1 cellular context compared by ENCODE assay signal in genomic region chr10:89701238-89702120, GRCh38.
TF ChIP-seq lines count a peak whose summit lies in the region.

KIF20B (plus strand) TSS chr10:89701590; CDS start chr10:89705295, 3,705 bp downstream.

TF ChIP-seq in GM12878, 131 proteins besides CTCF, POLR2A, EP300 and RAD21 (continued from another document and continues in another):
- TF ChIP-seq MTA2 (IDR thresholded peaks at IDR 0.05; ENCODE audit: low read depth) (0 out of 2 replicates have a peak, but pooled peaks have one; percentile 45), FOXM1 (IDR thresholded peaks at IDR 0.05; ENCODE audit: low read depth, low read length) (peak; percentile 91), CREM (IDR thresholded peaks at IDR 0.05; ENCODE audit: low read depth) (peak; percentile 57), ZSCAN29 (IDR thresholded peaks at IDR 0.05) (no peak), LARP7 (IDR thresholded peaks at IDR 0.05) (no peak), RUNX3 (IDR thresholded peaks at IDR 0.05; ENCODE audit: low read length) (peak; percentile 53; the same call in 1 of the 2 replicates), IKZF1 (conservative IDR thresholded peaks at IDR 0.05) (peak; percentile 75), ZNF217 (IDR thresholded peaks at IDR 0.05) (no peak), ATF2 (IDR thresholded peaks at IDR 0.05; ENCODE audit: low read length) (no peak), ESRRA (IDR thresholded peaks at IDR 0.05; ENCODE audit: low read length) (no peak), RELA (IDR thresholded peaks at IDR 0.05; ENCODE audit: borderline replicate concordance, partially characterized antibody) (peak; percentile 48), CEBPZ (IDR thresholded peaks at IDR 0.05; ENCODE audit: low read depth, low read length) (no peak), KAT2A (conservative IDR thresholded peaks at IDR 0.05; ENCODE audit: control insufficient read depth, low read depth, low read length) (no peak), TCF7 (IDR thresholded peaks at IDR 0.05; ENCODE audit: borderline replicate concordance) (no peak), TAF1 (IDR thresholded peaks at IDR 0.05; ENCODE audit: borderline replicate concordance, low read depth, low read length) (peak; percentile 81), MXI1 (IDR thresholded peaks at IDR 0.05; ENCODE audit: low read depth, low read length) (peak; percentile 98), RCOR1 (conservative IDR thresholded peaks at IDR 0.05; ENCODE audit: low read depth, low read length) (0 out of 2 replicates have a peak, but pooled peaks have one; percentile 35), SMAD1 (IDR thresholded peaks at IDR 0.05; ENCODE audit: low read depth, partially characterized antibody) (no peak), ZNF592 (IDR thresholded peaks at IDR 0.05) (no peak), NR2C2 (IDR thresholded peaks at IDR 0.05; ENCODE audit: borderline replicate concordance, control insufficient read depth, insufficient read length, low read depth) (no peak), CBX3 (IDR thresholded peaks at IDR 0.05; ENCODE audit: borderline replicate concordance, low read depth) (no peak), TARDBP (IDR thresholded peaks at IDR 0.05; ENCODE audit: borderline replicate concordance) (peak; percentile 31; the same call in 1 of the 2 replicates), STAT1 (conservative IDR thresholded peaks at IDR 0.05) (no peak), NR2F1 (conservative IDR thresholded peaks at IDR 0.05) (peak; percentile 47; the same call in 1 of the 2 replicates), CREB1 (IDR thresholded peaks at IDR 0.05; ENCODE audit: low read depth) (peak; percentile 73; the same call in 1 of the 2 replicates), SP1 (IDR thresholded peaks at IDR 0.05; ENCODE audit: low read depth, low read length) (peak; percentile 81), YBX1 (IDR thresholded peaks at IDR 0.05) (no peak), NBN (IDR thresholded peaks at IDR 0.05) (peak; percentile 91), ELK1 (IDR thresholded peaks at IDR 0.05; ENCODE audit: low read depth, low read length) (peak; percentile 86), HDGF (IDR thresholded peaks at IDR 0.05) (peak; percentile 83), MYB (IDR thresholded peaks at IDR 0.05; ENCODE audit: borderline replicate concordance, low read depth, low read length) (no peak), IRF3 (IDR thresholded peaks at IDR 0.05) (peak; percentile 60), CHD4 (IDR thresholded peaks at IDR 0.05) (no peak), KLF5 (IDR thresholded peaks at IDR 0.05; ENCODE audit: partially characterized antibody) (peak; percentile 61), SMC3 (IDR thresholded peaks at IDR 0.05; ENCODE audit: borderline replicate concordance, low read length) (no peak), STAT3 (IDR thresholded peaks at IDR 0.05; ENCODE audit: low read depth, low read length) (no peak), NRF1 (conservative IDR thresholded peaks at IDR 0.05; ENCODE audit: low read depth, low read length) (no peak), PML (IDR thresholded peaks at IDR 0.05; ENCODE audit: low read length) (peak; percentile 87)
- TF ChIP-seq, protein P1, sequence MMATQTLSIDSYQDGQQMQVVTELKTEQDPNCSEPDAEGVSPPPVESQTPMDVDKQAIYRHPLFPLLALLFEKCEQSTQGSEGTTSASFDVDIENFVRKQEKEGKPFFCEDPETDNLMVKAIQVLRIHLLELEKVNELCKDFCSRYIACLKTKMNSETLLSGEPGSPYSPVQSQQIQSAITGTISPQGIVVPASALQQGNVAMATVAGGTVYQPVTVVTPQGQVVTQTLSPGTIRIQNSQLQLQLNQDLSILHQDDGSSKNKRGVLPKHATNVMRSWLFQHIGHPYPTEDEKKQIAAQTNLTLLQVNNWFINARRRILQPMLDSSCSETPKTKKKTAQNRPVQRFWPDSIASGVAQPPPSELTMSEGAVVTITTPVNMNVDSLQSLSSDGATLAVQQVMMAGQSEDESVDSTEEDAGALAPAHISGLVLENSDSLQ (IDR thresholded peaks at IDR 0.05): peak; percentile 88
- TF ChIP-seq, protein P2, sequence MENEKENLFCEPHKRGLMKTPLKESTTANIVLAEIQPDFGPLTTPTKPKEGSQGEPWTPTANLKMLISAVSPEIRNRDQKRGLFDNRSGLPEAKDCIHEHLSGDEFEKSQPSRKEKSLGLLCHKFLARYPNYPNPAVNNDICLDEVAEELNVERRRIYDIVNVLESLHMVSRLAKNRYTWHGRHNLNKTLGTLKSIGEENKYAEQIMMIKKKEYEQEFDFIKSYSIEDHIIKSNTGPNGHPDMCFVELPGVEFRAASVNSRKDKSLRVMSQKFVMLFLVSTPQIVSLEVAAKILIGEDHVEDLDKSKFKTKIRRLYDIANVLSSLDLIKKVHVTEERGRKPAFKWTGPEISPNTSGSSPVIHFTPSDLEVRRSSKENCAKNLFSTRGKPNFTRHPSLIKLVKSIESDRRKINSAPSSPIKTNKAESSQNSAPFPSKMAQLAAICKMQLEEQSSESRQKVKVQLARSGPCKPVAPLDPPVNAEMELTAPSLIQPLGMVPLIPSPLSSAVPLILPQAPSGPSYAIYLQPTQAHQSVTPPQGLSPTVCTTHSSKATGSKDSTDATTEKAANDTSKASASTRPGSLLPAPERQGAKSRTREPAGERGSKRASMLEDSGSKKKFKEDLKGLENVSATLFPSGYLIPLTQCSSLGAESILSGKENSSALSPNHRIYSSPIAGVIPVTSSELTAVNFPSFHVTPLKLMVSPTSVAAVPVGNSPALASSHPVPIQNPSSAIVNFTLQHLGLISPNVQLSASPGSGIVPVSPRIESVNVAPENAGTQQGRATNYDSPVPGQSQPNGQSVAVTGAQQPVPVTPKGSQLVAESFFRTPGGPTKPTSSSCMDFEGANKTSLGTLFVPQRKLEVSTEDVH (IDR thresholded peaks at IDR 0.05; ENCODE audit: low read depth, partially characterized antibody): no peak
- TF ChIP-seq, protein P3, sequence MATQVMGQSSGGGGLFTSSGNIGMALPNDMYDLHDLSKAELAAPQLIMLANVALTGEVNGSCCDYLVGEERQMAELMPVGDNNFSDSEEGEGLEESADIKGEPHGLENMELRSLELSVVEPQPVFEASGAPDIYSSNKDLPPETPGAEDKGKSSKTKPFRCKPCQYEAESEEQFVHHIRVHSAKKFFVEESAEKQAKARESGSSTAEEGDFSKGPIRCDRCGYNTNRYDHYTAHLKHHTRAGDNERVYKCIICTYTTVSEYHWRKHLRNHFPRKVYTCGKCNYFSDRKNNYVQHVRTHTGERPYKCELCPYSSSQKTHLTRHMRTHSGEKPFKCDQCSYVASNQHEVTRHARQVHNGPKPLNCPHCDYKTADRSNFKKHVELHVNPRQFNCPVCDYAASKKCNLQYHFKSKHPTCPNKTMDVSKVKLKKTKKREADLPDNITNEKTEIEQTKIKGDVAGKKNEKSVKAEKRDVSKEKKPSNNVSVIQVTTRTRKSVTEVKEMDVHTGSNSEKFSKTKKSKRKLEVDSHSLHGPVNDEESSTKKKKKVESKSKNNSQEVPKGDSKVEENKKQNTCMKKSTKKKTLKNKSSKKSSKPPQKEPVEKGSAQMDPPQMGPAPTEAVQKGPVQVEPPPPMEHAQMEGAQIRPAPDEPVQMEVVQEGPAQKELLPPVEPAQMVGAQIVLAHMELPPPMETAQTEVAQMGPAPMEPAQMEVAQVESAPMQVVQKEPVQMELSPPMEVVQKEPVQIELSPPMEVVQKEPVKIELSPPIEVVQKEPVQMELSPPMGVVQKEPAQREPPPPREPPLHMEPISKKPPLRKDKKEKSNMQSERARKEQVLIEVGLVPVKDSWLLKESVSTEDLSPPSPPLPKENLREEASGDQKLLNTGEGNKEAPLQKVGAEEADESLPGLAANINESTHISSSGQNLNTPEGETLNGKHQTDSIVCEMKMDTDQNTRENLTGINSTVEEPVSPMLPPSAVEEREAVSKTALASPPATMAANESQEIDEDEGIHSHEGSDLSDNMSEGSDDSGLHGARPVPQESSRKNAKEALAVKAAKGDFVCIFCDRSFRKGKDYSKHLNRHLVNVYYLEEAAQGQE (IDR thresholded peaks at IDR 0.05; ENCODE audit: low read depth, low read length): no peak
- TF ChIP-seq, protein P4, sequence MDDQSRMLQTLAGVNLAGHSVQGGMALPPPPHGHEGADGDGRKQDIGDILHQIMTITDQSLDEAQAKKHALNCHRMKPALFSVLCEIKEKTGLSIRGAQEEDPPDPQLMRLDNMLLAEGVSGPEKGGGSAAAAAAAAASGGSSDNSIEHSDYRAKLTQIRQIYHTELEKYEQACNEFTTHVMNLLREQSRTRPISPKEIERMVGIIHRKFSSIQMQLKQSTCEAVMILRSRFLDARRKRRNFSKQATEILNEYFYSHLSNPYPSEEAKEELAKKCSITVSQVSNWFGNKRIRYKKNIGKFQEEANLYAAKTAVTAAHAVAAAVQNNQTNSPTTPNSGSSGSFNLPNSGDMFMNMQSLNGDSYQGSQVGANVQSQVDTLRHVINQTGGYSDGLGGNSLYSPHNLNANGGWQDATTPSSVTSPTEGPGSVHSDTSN (IDR thresholded peaks at IDR 0.05; ENCODE audit: insufficient replicate concordance, low read depth, low read length): no peak
- TF ChIP-seq, protein P5, sequence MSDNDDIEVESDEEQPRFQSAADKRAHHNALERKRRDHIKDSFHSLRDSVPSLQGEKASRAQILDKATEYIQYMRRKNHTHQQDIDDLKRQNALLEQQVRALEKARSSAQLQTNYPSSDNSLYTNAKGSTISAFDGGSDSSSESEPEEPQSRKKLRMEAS (IDR thresholded peaks at IDR 0.05; ENCODE audit: low read depth, low read length): peak; percentile 93
